ENCODE assay signal across 8 cellular contexts in genomic region chr19:11482384-11483050, GRCh38. TPM values are rescaled to one million over a fixed set of nuclear protein-coding genes. Genes with fewer than 3 reads are reported as not detected.
DNase-seq lines count a peak whose midpoint lies in the region; ATAC-seq and TF ChIP-seq lines count a peak whose summit lies in the region.

No MANE protein-coding gene starts in this region.

- peaks cover 30% of the 10 kb centered on the region for H3K4me1 Mint-ChIP-seq in activated CD4-positive, alpha-beta memory T cell treated with anti-CD3 and anti-CD28 coated beads, Interleukin-2, amount 10 ng/mL, durations not matched to agents 7 days and 5 days

- peak overlapping the region; percentile 41 to 95 (median 74) for H3K4me3 ChIP-seq in dorsolateral prefrontal cortex
- H3K4me3 ChIP-seq in lower lobe of right lung, result peak overlapping the region; percentile 49

- peak overlapping the region; percentile 73 to 100 (median 98) for H3K27ac ChIP-seq in dorsolateral prefrontal cortex
- no peak overlapping the region for H3K27ac ChIP-seq in lower lobe of right lung

- DNase-seq in C1 segment of cervical spinal cord (lab: John Stamatoyannopoulos, UW), result peak in 13 of 14 donors; percentile 81 to 96 (median 89)
- DNase-seq in HK-2 (ENCODE audit: unreplicated experiment), result peak; percentile 89
- DNase-seq in NCI-H774 (lab: John Stamatoyannopoulos, UW), result peak; percentile 86
- peak; percentile 90 for DNase-seq in activated CD4-positive, alpha-beta memory T cell treated with anti-CD3 and anti-CD28 coated beads, Interleukin-2, amount 10 ng/mL, durations not matched to agents 7 days and 5 days
- DNase-seq in dorsolateral prefrontal cortex, result peak; percentile 84 to 93 (median 89)
- peak; percentile 92 for DNase-seq in lower lobe of right lung
- DNase-seq in stimulated activated CD8-positive, alpha-beta memory T cell treated with anti-CD3 and anti-CD28 coated beads, Interleukin-12 subunit alpha, Interleukin-12 subunit beta, amount 100 ng/mL, for 1 hour (ENCODE audit: low read depth), result peak; percentile 73

- H3K9me3 ChIP-seq in lower lobe of right lung, result no peaks in the 10 kb centered on the region

- POLR2A ChIA-PET in activated CD4-positive, alpha-beta memory T cell treated with anti-CD3 and anti-CD28 coated beads, Interleukin-2, amount 10 ng/mL, durations not matched to agents 7 days and 5 days (lab: Charles Lee), result interaction anchor here (0.9 to 2.7 kb wide), 16 partner anchors 11 to 327 kb away, joined by 3 to 25 read pairs (median 4); partner anchors contain the start of genes ELOF1, SPC24, SWSAP1 and ZNF653

- H3K4me1 ChIP-seq in lower lobe of right lung, result peaks cover 42% of the 10 kb centered on the region

- peak overlapping the region; percentile 47 for H3K27ac Mint-ChIP-seq in activated CD4-positive, alpha-beta memory T cell treated with anti-CD3 and anti-CD28 coated beads, Interleukin-2, amount 10 ng/mL, durations not matched to agents 7 days and 5 days

- peak overlapping the region; percentile 64 for H3K4me3 Mint-ChIP-seq in activated CD4-positive, alpha-beta memory T cell treated with anti-CD3 and anti-CD28 coated beads, Interleukin-2, amount 10 ng/mL, durations not matched to agents 7 days and 5 days

- no peaks in the 10 kb centered on the region for H3K9me3 Mint-ChIP-seq in activated CD4-positive, alpha-beta memory T cell treated with anti-CD3 and anti-CD28 coated beads, Interleukin-2, amount 10 ng/mL, durations not matched to agents 7 days and 5 days

- CTCF ChIA-PET in activated CD4-positive, alpha-beta memory T cell treated with anti-CD3 and anti-CD28 coated beads, Interleukin-2, amount 10 ng/mL, durations not matched to agents 7 days and 5 days (lab: Charles Lee), result interaction anchor here (0.6 to 2.9 kb wide), 40 partner anchors 10 to 1563 kb away, joined by 3 to 45 read pairs (median 4); partner anchors contain the start of genes ECSIT, ELOF1, EPOR and ODAD3

- ATAC-seq in GM19372 (IDR thresholded peaks at IDR 0.05; ENCODE audit: low read depth, unreplicated experiment) (peak; percentile 62), lower lobe of right lung (peak; percentile 93)

- H3K36me3 Mint-ChIP-seq in activated CD4-positive, alpha-beta memory T cell treated with anti-CD3 and anti-CD28 coated beads, Interleukin-2, amount 10 ng/mL, durations not matched to agents 7 days and 5 days (ENCODE audit: low read depth), result peaks cover 9% of the 10 kb centered on the region

- TF ChIP-seq CTCF in dorsolateral prefrontal cortex (IDR thresholded peaks at IDR 0.05 in 54 of 56, conservative IDR thresholded peaks at IDR 0.05 in 2 of 56; ENCODE audit: low read depth in 1 of 56, partially characterized antibody in 56 of 56) (peak; percentile 82 to 100 (median 98)), lower lobe of right lung (IDR thresholded peaks at IDR 0.05) (peak; percentile 96)

- peaks cover 29% of the 10 kb centered on the region for H3K27me3 Mint-ChIP-seq in activated CD4-positive, alpha-beta memory T cell treated with anti-CD3 and anti-CD28 coated beads, Interleukin-2, amount 10 ng/mL, durations not matched to agents 7 days and 5 days

- H3K27me3 ChIP-seq in dorsolateral prefrontal cortex (no peaks in the 10 kb centered on the region), lower lobe of right lung (ENCODE audit: low read depth) (peaks cover 47% of the 10 kb centered on the region)

- peaks cover 13% of the 10 kb centered on the region for H3K36me3 ChIP-seq in lower lobe of right lung

- intact Hi-C loops in dorsolateral prefrontal cortex (cut with DNase I) (loop anchor here (1.0 to 5.0 kb wide), 9 partner anchors 26 to 345 kb away; partner anchors contain the start of genes ODAD3 (in 2 of the 2), PRKCSH (in 2 of the 2) and ECSIT (in 1 of the 2)), lower lobe of right lung (cut with DNase I) (no loop called here)

RNA-seq across cellular contexts. Expression of gene ELAVL3, which starts 1.7 kb away (rescaled TPM):
- not detected for total RNA-seq in activated CD4-positive, alpha-beta memory T cell treated with anti-CD3 and anti-CD28 coated beads, Interleukin-2, amount 10 ng/mL, durations not matched to agents 7 days and 5 days
- total RNA-seq in dorsolateral prefrontal cortex, result 100 to 1,000 TPM; 121 to 226 (median 173) TPM
- total RNA-seq in lower lobe of right lung, result not detected

RNA-seq across cellular contexts. Expression of gene ZNF653, which starts 23.1 kb away (rescaled TPM):
- 10 to 100 TPM; 15.6 to 16.5 TPM for total RNA-seq in activated CD4-positive, alpha-beta memory T cell treated with anti-CD3 and anti-CD28 coated beads, Interleukin-2, amount 10 ng/mL, durations not matched to agents 7 days and 5 days
- total RNA-seq in dorsolateral prefrontal cortex (10 to 100 TPM; 10.4 to 33.2 (median 19.5) TPM), lower lobe of right lung (9.2 TPM)

RNA-seq across cellular contexts. Expression of gene ECSIT, which starts 46.4 kb away (rescaled TPM):
- total RNA-seq in activated CD4-positive, alpha-beta memory T cell treated with anti-CD3 and anti-CD28 coated beads, Interleukin-2, amount 10 ng/mL, durations not matched to agents 7 days and 5 days, result 10 to 100 TPM; 24.8 to 26.8 TPM
- total RNA-seq in dorsolateral prefrontal cortex, result 10 to 100 TPM; 46.5 to 84.8 (median 66.3) TPM
- total RNA-seq in lower lobe of right lung, result 38.7 TPM

RNA-seq across cellular contexts. Expression of gene PRKCSH, which starts 47.1 kb away (rescaled TPM):
- 100 to 1,000 TPM; 315 to 318 TPM for total RNA-seq in activated CD4-positive, alpha-beta memory T cell treated with anti-CD3 and anti-CD28 coated beads, Interleukin-2, amount 10 ng/mL, durations not matched to agents 7 days and 5 days
- total RNA-seq in dorsolateral prefrontal cortex, result 100 to 1,000 TPM; 166 to 389 (median 218) TPM
- total RNA-seq in lower lobe of right lung, result 285 TPM

RNA-seq across cellular contexts. Expression of gene ODAD3, which starts 47.6 kb away (rescaled TPM):
- total RNA-seq in activated CD4-positive, alpha-beta memory T cell treated with anti-CD3 and anti-CD28 coated beads, Interleukin-2, amount 10 ng/mL, durations not matched to agents 7 days and 5 days, result not detected
- 10 to 100 TPM in 3 of 120 experiments, 1 to 10 TPM in 117; 1.5 to 15.0 (median 4.5) TPM for total RNA-seq in dorsolateral prefrontal cortex
- total RNA-seq in lower lobe of right lung, result 4.3 TPM

Comparison
In these comparisons a context has a peak if more than half of its experiments do, and no peak if none do; other contexts are left out.
1. RNA of gene ELAVL3, which starts 1.7 kb away (total RNA-seq): 121 to 226 TPM in dorsolateral prefrontal cortex; not detected in activated CD4-positive, alpha-beta memory T cell treated with anti-CD3 and anti-CD28 coated beads, Interleukin-2, amount 10 ng/mL, durations not matched to agents 7 days and 5 days and not detected in lower lobe of right lung (single experiment); every median in the first group is over 10 times any median in the second.
2. Peak in every context shown above with its lines, with median percentiles within 50 percentile points of each other: DNase-seq.